In genomic region chr12:88056571-88056970, GRCh38 we compare ENCODE assay signal across 21 cellular contexts. TPM values are rescaled to one million over a fixed set of nuclear protein-coding genes. Genes with fewer than 3 reads are reported as not detected.
"Had no signal": no experiment of that assay in that cellular context is flagged by ENCODE, and none has a peak within 500 bp of the region (broad histone marks: within the 10 kb centered on the region; RNA-seq: fewer than 3 reads in every experiment).

No MANE protein-coding gene starts in this region.

- H3K4me1 Mint-ChIP-seq: naive thymus-derived CD8-positive, alpha-beta T cell; neural crest cell had no signal

- H3K27me3 Mint-ChIP-seq: naive thymus-derived CD8-positive, alpha-beta T cell had no signal

- H3K4me3 Mint-ChIP-seq: naive thymus-derived CD8-positive, alpha-beta T cell; neural crest cell had no signal

- ATAC-seq: heart left ventricle; naive thymus-derived CD8-positive, alpha-beta T cell had no signal

- H3K4me3 ChIP-seq: dorsolateral prefrontal cortex, heart left ventricle, ovary, right atrium auricular region, sigmoid colon, skin epidermis had no signal

- H3K9me3 Mint-ChIP-seq: naive thymus-derived CD8-positive, alpha-beta T cell; neural crest cell had no signal

- DNase-seq: cortex of kidney; dorsolateral prefrontal cortex; effector CD8-positive, alpha-beta T cell; heart left ventricle; hypothalamus; kidney glomerular epithelial cell; naive thymus-derived CD8-positive, alpha-beta T cell; ovary; sigmoid colon; stimulated activated CD4-positive, alpha-beta T cell treated with anti-CD3 and anti-CD28 coated beads, Interleukin-2, amount 100 ng/mL, for 24 hours; stimulated activated CD4-positive, alpha-beta T cell treated with anti-CD3 and anti-CD28 coated beads, Interleukin-4, amount 100 ng/mL, for 4 hours; stimulated activated naive CD4-positive, alpha-beta T cell treated with Interleukin-2 at 50 U/mL for 16 hours; trophoblast cell had no signal

- H3K27me3 ChIP-seq: dorsolateral prefrontal cortex, heart left ventricle, ovary, right atrium auricular region, sigmoid colon had no signal

- H3K9me3 ChIP-seq: heart left ventricle, ovary, right atrium auricular region, sigmoid colon had no signal

- H3K36me3 ChIP-seq: ovary had no signal

- H3K4me1 ChIP-seq: right atrium auricular region had no signal

- H3K27ac ChIP-seq: heart left ventricle, ovary, right atrium auricular region, sigmoid colon, skin epidermis had no signal

RNA-seq across cellular contexts. Expression of gene C12orf50, which starts 27.4 kb away (rescaled TPM):
- total RNA-seq: fibroblast of lung, frontal cortex, lung microvascular endothelial cell, right atrium auricular region, sigmoid colon had no signal
- polyA plus RNA-seq: esophagus; fibroblast of lung; liver; naive thymus-derived CD8-positive, alpha-beta T cell; sigmoid colon had no signal
